16 cellular contexts compared by ENCODE assay signal in the genomic region with DNA sequence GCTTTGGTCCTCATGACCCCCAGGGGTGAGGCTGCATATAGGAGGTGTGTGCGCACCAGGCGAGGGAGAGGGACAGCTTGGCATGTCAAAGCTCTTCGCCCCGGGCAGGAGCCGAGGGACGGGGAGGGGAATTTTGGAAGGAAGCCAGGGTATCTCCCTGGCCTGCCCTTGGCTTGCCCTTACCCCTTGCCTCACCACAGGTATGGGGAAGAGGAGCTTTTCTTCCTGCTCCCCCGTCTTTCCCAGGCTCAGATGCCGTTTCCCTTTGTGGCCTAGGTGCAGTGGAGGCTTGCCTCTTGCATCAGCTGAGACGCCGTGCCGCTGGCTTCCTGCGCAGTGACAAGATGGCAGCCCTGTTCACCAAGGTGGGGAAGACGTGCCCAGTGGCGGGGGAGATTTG. TPM values are rescaled to one million over a fixed set of nuclear protein-coding genes. Genes with fewer than 3 reads are reported as not detected.
DNase-seq lines count a peak whose midpoint lies in the region; ATAC-seq, FAIRE-seq and TF ChIP-seq lines count a peak whose summit lies in the region.
"Had no signal": no experiment of that assay in that cellular context is flagged by ENCODE, and none has a peak within 500 bp of the region (broad histone marks: within the 10 kb centered on the region; RNA-seq: fewer than 3 reads in every experiment).

No MANE protein-coding gene starts in this region.

- peaks cover 0 to 4% of the 10 kb centered on the region in 2 donors for H3K4me1 ChIP-seq in kidney (ENCODE audit: control insufficient read depth in 1 of 2, insufficient read depth in 1 of 2, low read depth in 1 of 2, low read length in 2 of 2)

- H3K27me3 Mint-ChIP-seq in activated CD4-positive, alpha-beta memory T cell treated with anti-CD3 and anti-CD28 coated beads, Interleukin-2, amount 10 ng/mL, durations not matched to agents 7 days and 5 days: no peaks in the 10 kb centered on the region
- H3K27me3 Mint-ChIP-seq: B cell; CD4-positive, alpha-beta T cell had no signal

- H3K4me3 ChIP-seq in kidney (ENCODE audit: low read length in 2 of 2): no peak overlapping the region
- H3K4me3 ChIP-seq: GM23248 had no signal

- H3K4me1 Mint-ChIP-seq in activated CD4-positive, alpha-beta memory T cell treated with anti-CD3 and anti-CD28 coated beads, Interleukin-2, amount 10 ng/mL, durations not matched to agents 7 days and 5 days: no peaks in the 10 kb centered on the region
- H3K4me1 Mint-ChIP-seq: B cell, H9 had no signal

- no peaks in the 10 kb centered on the region for H3K36me3 Mint-ChIP-seq in activated CD4-positive, alpha-beta memory T cell treated with anti-CD3 and anti-CD28 coated beads, Interleukin-2, amount 10 ng/mL, durations not matched to agents 7 days and 5 days (ENCODE audit: low read depth)

- H3K9me3 Mint-ChIP-seq in activated CD4-positive, alpha-beta memory T cell treated with anti-CD3 and anti-CD28 coated beads, Interleukin-2, amount 10 ng/mL, durations not matched to agents 7 days and 5 days: no peaks in the 10 kb centered on the region
- H3K9me3 Mint-ChIP-seq: CD4-positive, alpha-beta T cell; H9 had no signal

- H3K27ac Mint-ChIP-seq in activated CD4-positive, alpha-beta memory T cell treated with anti-CD3 and anti-CD28 coated beads, Interleukin-2, amount 10 ng/mL, durations not matched to agents 7 days and 5 days: no peak overlapping the region
- H3K27ac Mint-ChIP-seq: B cell; CD4-positive, alpha-beta T cell had no signal

- ATAC-seq in left ventricle myocardium superior (peak; percentile 11), left cardiac atrium (no peak)
- ATAC-seq: HepG2 had no signal

- H3K9me3 ChIP-seq in kidney (ENCODE audit: control insufficient read depth in 1 of 2, low read length in 2 of 2): no peaks in the 10 kb centered on the region

- intact Hi-C loops in left ventricle myocardium superior (cut with micrococcal nuclease): no loop called here
- intact Hi-C loops in left cardiac atrium (cut with DNase I): loop anchor here in 1 of 2 donors (10.0 kb wide), 1 partner anchor 53 kb away; no protein-coding TSS in a partner anchor
- intact Hi-C loops in kidney (cut with DNase I): no loop called here

- CTCF ChIA-PET in RWPE1 (lab: Yijun Ruan, JAX): interaction anchor here (0.6 to 0.8 kb wide), 4 partner anchors 10 to 23 kb away, joined by 3 to 5 read pairs (median 3); no protein-coding TSS in a partner anchor
- CTCF ChIA-PET in activated CD4-positive, alpha-beta memory T cell treated with anti-CD3 and anti-CD28 coated beads, Interleukin-2, amount 10 ng/mL, durations not matched to agents 7 days and 5 days (lab: Charles Lee): interaction anchor here (1.1 to 2.3 kb wide), 2 partner anchors 9 to 21 kb away, joined by 3 to 8 read pairs; no protein-coding TSS in a partner anchor

- peaks cover 4 to 15% of the 10 kb centered on the region in 2 donors for H3K36me3 ChIP-seq in kidney (ENCODE audit: control insufficient read depth in 1 of 2, insufficient read depth in 2 of 2, low read length in 2 of 2)

- no peak for FAIRE-seq in kidney (lab: Jason Lieb, UNC)
- no peak for FAIRE-seq in urothelium cell line (lab: Jason Lieb, UNC)
- FAIRE-seq: A204.1, HepG2 had no signal

- no peak overlapping the region for H3K9ac ChIP-seq in kidney (ENCODE audit: low read length in 2 of 2)
- H3K9ac ChIP-seq: GM23248 had no signal

- H3K27ac ChIP-seq in RWPE1 (peak overlapping the region; percentile 95), kidney (ENCODE audit: low read depth in 2 of 2, low read length in 2 of 2) (no peak overlapping the region)
- H3K27ac ChIP-seq: GM23248 had no signal

- no peak overlapping the region for H3K4me3 Mint-ChIP-seq in activated CD4-positive, alpha-beta memory T cell treated with anti-CD3 and anti-CD28 coated beads, Interleukin-2, amount 10 ng/mL, durations not matched to agents 7 days and 5 days
- H3K4me3 Mint-ChIP-seq: B cell; CD4-positive, alpha-beta T cell; H9 had no signal

- POLR2A ChIA-PET in RWPE1 (lab: Yijun Ruan, JAX; ENCODE audit: low non-redundant PET): no interaction called here
- POLR2A ChIA-PET in activated CD4-positive, alpha-beta memory T cell treated with anti-CD3 and anti-CD28 coated beads, Interleukin-2, amount 10 ng/mL, durations not matched to agents 7 days and 5 days (lab: Charles Lee): interaction anchor here (1.0 kb wide), 1 partner anchor 31 kb away, joined by 3 read pairs; no protein-coding TSS in a partner anchor

- DNase-seq in left ventricle myocardium superior (no peak), left cardiac atrium (no peak), RWPE1 (ENCODE audit: low spot score) (no peak), kidney (peak; percentile 54), urothelium cell line (ENCODE audit: low spot score) (peak; percentile 10), NCI-H524 treated with DMSO at 0.1 percent for 48 hours (lab: John Stamatoyannopoulos, UW) (no peak)
- DNase-seq in activated CD4-positive, alpha-beta memory T cell treated with anti-CD3 and anti-CD28 coated beads, Interleukin-2, amount 10 ng/mL, durations not matched to agents 7 days and 5 days: no peak
- DNase-seq in stimulated activated CD4-positive, alpha-beta T cell treated with anti-CD3 and anti-CD28 coated beads, Interleukin-12 subunit alpha, Interleukin-12 subunit beta, amount 100 ng/mL, for 4 hours: no peak
- DNase-seq: C1 segment of cervical spinal cord; CD4-positive, alpha-beta T cell; GF-D8; GM23248; H9 had no signal

- no peak for TF ChIP-seq CTCF in RWPE1 (conservative IDR thresholded peaks at IDR 0.05; ENCODE audit: low read depth)
- no peak for TF ChIP-seq CTCF in kidney (IDR thresholded peaks at IDR 0.05; ENCODE audit: borderline replicate concordance, extremely low read depth, insufficient read depth)

RNA-seq across cellular contexts. Expression of a gene that starts 24.1 kb away (rescaled TPM):
- total RNA-seq in left ventricle myocardium superior: 27.0 TPM
- 10 to 100 TPM; 30.7 to 35.5 TPM for total RNA-seq in left cardiac atrium
- total RNA-seq in kidney: 58.0 TPM
- 33.7 TPM for polyA plus RNA-seq in kidney (ENCODE audit: insufficient read depth, low read depth, low replicate concordance)
- total RNA-seq in activated CD4-positive, alpha-beta memory T cell treated with anti-CD3 and anti-CD28 coated beads, Interleukin-2, amount 10 ng/mL, durations not matched to agents 7 days and 5 days: 10 to 100 TPM; 45.4 to 49.4 TPM

RNA-seq across cellular contexts. Expression of a gene that starts 25.1 kb away (rescaled TPM):
- 23.3 TPM for total RNA-seq in left ventricle myocardium superior
- 10 to 100 TPM; 15.9 to 25.3 TPM for total RNA-seq in left cardiac atrium
- total RNA-seq in kidney: 24.4 TPM
- polyA plus RNA-seq in kidney (ENCODE audit: insufficient read depth, low read depth, low replicate concordance): 9.1 TPM
- total RNA-seq in activated CD4-positive, alpha-beta memory T cell treated with anti-CD3 and anti-CD28 coated beads, Interleukin-2, amount 10 ng/mL, durations not matched to agents 7 days and 5 days: 10 to 100 TPM; 22.5 to 23.5 TPM

RNA-seq across cellular contexts. Expression of a gene that starts 39.5 kb away (rescaled TPM):
- 10.4 TPM for total RNA-seq in left ventricle myocardium superior
- total RNA-seq in left cardiac atrium: 10 to 100 TPM; 11.2 to 12.7 TPM
- total RNA-seq in kidney: 39.8 TPM
- polyA plus RNA-seq in kidney (ENCODE audit: insufficient read depth, low read depth, low replicate concordance): 3.7 TPM
- total RNA-seq in activated CD4-positive, alpha-beta memory T cell treated with anti-CD3 and anti-CD28 coated beads, Interleukin-2, amount 10 ng/mL, durations not matched to agents 7 days and 5 days: 10 to 100 TPM; 29.1 to 29.9 TPM

RNA-seq across cellular contexts. Expression of a gene that starts 57.6 kb away (rescaled TPM):
- total RNA-seq in left ventricle myocardium superior (7.6 TPM), left cardiac atrium (10 to 100 TPM in 1 of 2 donors, 1 to 10 TPM in 1; 8.7 to 14.5 TPM), kidney (10.0 TPM)
- polyA plus RNA-seq in kidney (ENCODE audit: insufficient read depth, low read depth, low replicate concordance): 3.5 TPM
- total RNA-seq in activated CD4-positive, alpha-beta memory T cell treated with anti-CD3 and anti-CD28 coated beads, Interleukin-2, amount 10 ng/mL, durations not matched to agents 7 days and 5 days: 10 to 100 TPM; 19.3 to 19.5 TPM

RNA-seq across cellular contexts. Expression of a gene that starts 57.8 kb away (rescaled TPM):
- total RNA-seq in left ventricle myocardium superior: 18.2 TPM
- 10 to 100 TPM; 22.3 to 23.0 TPM for total RNA-seq in left cardiac atrium
- 37.3 TPM for total RNA-seq in kidney
- 20.6 TPM for polyA plus RNA-seq in kidney (ENCODE audit: insufficient read depth, low read depth, low replicate concordance)
- total RNA-seq in activated CD4-positive, alpha-beta memory T cell treated with anti-CD3 and anti-CD28 coated beads, Interleukin-2, amount 10 ng/mL, durations not matched to agents 7 days and 5 days: 10 to 100 TPM; 37.8 to 38.7 TPM

Comparison
In these comparisons a context has a peak if more than half of its experiments do, and no peak if none do; other contexts are left out.
1. DNase-seq: peak in kidney (single experiment) and urothelium cell line (single experiment); none in left ventricle myocardium superior (single experiment), left cardiac atrium (single experiment), RWPE1 (single experiment), NCI-H524 treated with DMSO at 0.1 percent for 48 hours (single experiment), activated CD4-positive, alpha-beta memory T cell treated with anti-CD3 and anti-CD28 coated beads, Interleukin-2, amount 10 ng/mL, durations not matched to agents 7 days and 5 days (single experiment) and stimulated activated CD4-positive, alpha-beta T cell treated with anti-CD3 and anti-CD28 coated beads, Interleukin-12 subunit alpha, Interleukin-12 subunit beta, amount 100 ng/mL, for 4 hours (single experiment).